ENCODE assay signal across 8 cellular contexts in the genomic region with DNA sequence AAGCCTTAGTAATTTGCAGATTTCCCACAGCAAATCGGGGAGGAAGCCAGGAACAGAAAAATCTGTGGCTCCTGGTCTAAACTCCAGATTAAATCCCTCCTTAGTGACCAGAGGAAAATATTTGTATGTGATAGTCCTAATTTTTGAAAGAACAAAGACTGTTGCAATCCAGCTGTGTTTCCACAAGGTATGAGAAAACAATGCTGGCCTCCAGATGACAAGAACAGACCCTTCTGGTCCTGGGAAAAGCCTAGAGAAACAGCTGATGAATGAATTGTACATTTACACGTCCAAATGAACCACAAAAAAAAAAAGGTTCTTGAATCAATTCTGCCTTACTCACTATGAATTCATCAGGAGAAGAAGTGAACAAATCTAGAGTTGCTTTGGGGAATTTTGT.
DNase-seq lines count a peak whose midpoint lies in the region; ATAC-seq, FAIRE-seq and TF ChIP-seq lines count a peak whose summit lies in the region.

No MANE protein-coding gene starts in this region.

- TF ChIP-seq POLR2A in GM12891 (IDR thresholded peaks at IDR 0.05; ENCODE audit: low read depth, low read length): no peak

- H3K9me3 Mint-ChIP-seq in T-cell: no peaks in the 10 kb centered on the region

- peaks cover 25% of the 10 kb centered on the region for H3K36me3 Mint-ChIP-seq in T-cell

- peak overlapping the region; percentile 98 for H3K27ac Mint-ChIP-seq in T-cell

- no peaks in the 10 kb centered on the region for H3K27me3 Mint-ChIP-seq in T-cell

- no peak for ATAC-seq in T-cell (replicated peaks in 1 of 4)

- no peak for TF ChIP-seq CTCF in GM10266 (IDR thresholded peaks at IDR 0.05; ENCODE audit: control insufficient read depth, insufficient read depth, low read depth, missing control alignments)

- peak; percentile 16 for FAIRE-seq in GM12891 (lab: Jason Lieb, UNC)

- CTCF ChIA-PET in T-cell (lab: Charles Lee): interaction anchor here (0.6 to 1.5 kb wide), 10 partner anchors 12 to 222 kb away, joined by 3 to 14 read pairs (median 4); no protein-coding TSS in a partner anchor

- POLR2A ChIA-PET in T-cell (lab: Charles Lee): interaction anchor here (0.6 to 2.2 kb wide), 11 partner anchors 9 to 106 kb away, joined by 3 to 18 read pairs (median 5); no protein-coding TSS in a partner anchor

- H3K4me1 Mint-ChIP-seq in T-cell: peaks cover 58 to 65% (median 60%) of the 10 kb centered on the region in 3 donors

- peak overlapping the region; percentile 96 to 99 (median 98) for H3K4me3 Mint-ChIP-seq in T-cell

- H3K4me3 ChIP-seq in skeletal muscle cell (ENCODE audit: low read depth, low read length): no peak overlapping the region

- DNase-seq in GM12891 (ENCODE audit: insufficient read length, low spot score) (no peak), T-cell (no peak), fibroblast of gingiva (ENCODE audit: low read depth) (peak; percentile 53), skeletal muscle cell (ENCODE audit: low read depth) (peak; percentile 73), NCI-H1105 (lab: John Stamatoyannopoulos, UW) (no peak), NOMO-1 (lab: John Stamatoyannopoulos, UW; ENCODE audit: unreplicated experiment in 2 of 2) (no peak), GM10266 (ENCODE audit: extremely low spot score) (no peak), foreskin melanocyte (no peak)

TF ChIP-seq in GM12891, 5 proteins besides CTCF, POLR2A, EP300 and RAD21:
- no peak for TF ChIP-seq TAF1 (IDR thresholded peaks at IDR 0.05; ENCODE audit: low read depth, low read length)
- no peak for TF ChIP-seq POLR2AphosphoS5 (IDR thresholded peaks at IDR 0.05; ENCODE audit: low read depth, low read length)
- TF ChIP-seq PAX5 (IDR thresholded peaks at IDR 0.05; ENCODE audit: insufficient read depth, low read length, severe bottlenecking): no peak
- TF ChIP-seq POU2F2 (IDR thresholded peaks at IDR 0.05; ENCODE audit: low read depth, low read length): no peak
- TF ChIP-seq SPI1 (IDR thresholded peaks at IDR 0.05; ENCODE audit: low read depth, low read length): no peak

Comparison
In these comparisons a context has a peak if more than half of its experiments do, and no peak if none do; other contexts are left out.
1. DNase-seq: peak in fibroblast of gingiva (single experiment) and skeletal muscle cell (single experiment); none in GM12891 (single experiment), T-cell (0 of 34), NCI-H1105 (single experiment), NOMO-1 (0 of 2), GM10266 (single experiment) and foreskin melanocyte (single experiment).